In the genomic region with DNA sequence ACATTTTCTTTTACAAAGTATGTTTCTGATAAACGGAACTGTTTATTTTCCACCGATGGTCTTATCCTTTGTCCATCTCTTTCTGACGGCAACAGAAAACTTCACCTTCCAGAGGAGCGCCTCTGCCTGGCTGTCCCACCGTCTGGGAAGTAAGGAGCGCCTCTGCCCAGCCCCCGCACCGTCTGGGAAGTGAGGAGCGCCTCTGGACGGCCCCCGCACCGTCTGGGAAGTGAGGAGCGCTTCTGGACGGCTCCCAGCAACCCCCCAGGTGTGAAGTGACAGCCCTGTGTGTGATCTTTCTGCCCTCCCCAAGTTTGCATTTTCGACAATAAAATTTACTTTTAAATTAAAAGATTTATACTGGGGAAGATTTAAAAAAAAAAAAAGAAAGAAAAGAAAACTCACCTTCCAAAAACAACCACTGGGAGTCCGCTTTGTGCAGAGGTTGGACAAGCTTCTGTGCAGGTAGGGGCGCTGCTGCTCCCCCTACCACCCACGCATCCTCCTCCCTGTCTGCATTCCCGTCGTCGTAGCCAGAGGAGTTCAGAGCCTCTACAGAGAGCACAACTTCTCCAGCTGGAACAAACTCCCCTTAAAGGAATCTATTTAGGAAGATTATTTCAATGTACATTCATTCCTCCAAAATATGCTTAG, we compare ENCODE assay signal across 8 cellular contexts. TPM values are rescaled to one million over a fixed set of nuclear protein-coding genes. Genes with fewer than 3 reads are reported as not detected.
DNase-seq lines count a peak whose midpoint lies in the region; FAIRE-seq and TF ChIP-seq lines count a peak whose summit lies in the region.

No MANE protein-coding gene starts in this region.

- peaks cover 16 to 46% (median 38%) of the 10 kb centered on the region in 3 experiments for H3K36me3 Mint-ChIP-seq in H9 (ENCODE audit: insufficient read depth in 1 of 3, low read depth in 3 of 3)

- H4K8ac ChIP-seq in H9 (replicated peaks; ENCODE audit: insufficient read length, low read depth, low read length), result no peak overlapping the region
- no peak overlapping the region for H4K8ac ChIP-seq in mesendoderm (ENCODE audit: low read depth, low read length)

- H4K5ac ChIP-seq in H9 (ENCODE audit: insufficient read length, low read depth, low read length) (no peak overlapping the region), mesendoderm (ENCODE audit: low read length) (no peak overlapping the region)

- H2BK120ac ChIP-seq in H9 (ENCODE audit: low read depth, low read length, poor library complexity, severe bottlenecking), result no peak overlapping the region
- no peak overlapping the region for H2BK120ac ChIP-seq in mesendoderm (ENCODE audit: low read depth, low read length)

- DNase-seq in H9 (peak; percentile 56), brain microvascular endothelial cell (no peak), mesendoderm (peak; percentile 69), frontal cortex (ENCODE audit: low spot score in 2 of 2) (no peak), Kasumi-1 (lab: John Stamatoyannopoulos, UW) (no peak), GM19238 (ENCODE audit: insufficient read length, low spot score) (no peak)
- no peak for DNase-seq in activated CD8-positive, alpha-beta memory T cell treated with anti-CD3 and anti-CD28 coated beads for 24 hours

- no CpG with 5 or more reads among the region's 21 CpGs for WGBS in H9 (ENCODE audit: extremely low coverage, insufficient read length, low lambda C conversion rate)
- WGBS in mesendoderm (ENCODE audit: extremely low coverage, insufficient coverage, low lambda C conversion rate), result no CpG with 5 or more reads among the region's 21 CpGs

- no peaks in the 10 kb centered on the region for H4K20me1 ChIP-seq in BLaER1 treated with 17β-estradiol and CSF1 and Interleukin-3, amounts not matched to agents 10 nM and 100 nM
- H4K20me1 ChIP-seq in H9 (ENCODE audit: control insufficient read depth, insufficient read depth, insufficient read length), result no peaks in the 10 kb centered on the region

- H3K23ac ChIP-seq in H9 (ENCODE audit: insufficient read length, low read depth, low read length) (no peak overlapping the region), mesendoderm (ENCODE audit: low read length) (no peak overlapping the region)

- no peaks in the 10 kb centered on the region for H3K79me1 ChIP-seq in H9 (ENCODE audit: insufficient read depth, low read depth, low read length, poor library complexity, severe bottlenecking)
- no peaks in the 10 kb centered on the region for H3K79me1 ChIP-seq in mesendoderm (ENCODE audit: low read length)

- TF ChIP-seq CTCF in H9 (conservative IDR thresholded peaks at IDR 0.05) (peak; percentile 72), brain microvascular endothelial cell (IDR thresholded peaks at IDR 0.05; ENCODE audit: low read depth, low read length, missing control alignments) (peak; percentile 47)

- H3K56ac ChIP-seq in H9 (ENCODE audit: insufficient read length, low read depth, low read length) (no peak overlapping the region), mesendoderm (ENCODE audit: low read length) (no peak overlapping the region)

- H3K4me1 ChIP-seq in BLaER1 treated with 17β-estradiol and CSF1 and Interleukin-3, amounts not matched to agents 10 nM and 100 nM, result peaks cover 23 to 36% (median 31%) of the 10 kb centered on the region in 10 experiments
- H3K4me1 ChIP-seq in H9 (ENCODE audit: insufficient read depth, low read length), result no peaks in the 10 kb centered on the region
- H3K4me1 ChIP-seq in mesendoderm (ENCODE audit: control insufficient read depth, low read depth, low read length), result no peaks in the 10 kb centered on the region

- no peak overlapping the region for H3K27ac Mint-ChIP-seq in H9

- no peaks in the 10 kb centered on the region for H3K27me3 ChIP-seq in BLaER1 treated with 17β-estradiol and CSF1 and Interleukin-3, amounts not matched to agents 10 nM and 100 nM
- H3K27me3 ChIP-seq in H9 (ENCODE audit: insufficient read depth, low read length), result no peaks in the 10 kb centered on the region
- H3K27me3 ChIP-seq in brain microvascular endothelial cell (replicated peaks), result no peaks in the 10 kb centered on the region
- H3K27me3 ChIP-seq in mesendoderm (ENCODE audit: insufficient read depth, low read length, poor library complexity), result no peaks in the 10 kb centered on the region

- peak overlapping the region in 4 of 11 experiments; percentile 28 to 61 (median 54); a peak in 7 of 22 replicates for H3K9ac ChIP-seq in BLaER1 treated with 17β-estradiol and CSF1 and Interleukin-3, amounts not matched to agents 10 nM and 100 nM
- H3K9ac ChIP-seq in H9 (ENCODE audit: extremely low read depth, insufficient read length, low read length) (no peak overlapping the region), mesendoderm (ENCODE audit: low read length) (no peak overlapping the region)

- in situ Hi-C loops in brain microvascular endothelial cell (cut with HindIII; ENCODE audit: low pct_ligation_motif_present, low sequenced_read_pairs), result no loop called here

- no peak overlapping the region for H3T11ph ChIP-seq in H9 (ENCODE audit: low read length)

- H3K4me2 ChIP-seq in BLaER1 treated with 17β-estradiol and CSF1 and Interleukin-3, amounts not matched to agents 10 nM and 100 nM, result peak overlapping the region; percentile 78 to 85 (median 81)
- H3K4me2 ChIP-seq in H9 (ENCODE audit: insufficient read depth, insufficient read length, low read length), result no peak overlapping the region
- H3K4me2 ChIP-seq in mesendoderm (ENCODE audit: low read length), result no peak overlapping the region

- no peak overlapping the region for H2BK5ac ChIP-seq in H9 (ENCODE audit: insufficient read length, low read length)
- H2BK5ac ChIP-seq in mesendoderm (ENCODE audit: low read length), result no peak overlapping the region

- H3K79me2 ChIP-seq in H9 (ENCODE audit: insufficient read depth, low read length) (no peaks in the 10 kb centered on the region), mesendoderm (ENCODE audit: control insufficient read depth, insufficient read depth, low read length) (no peaks in the 10 kb centered on the region)

- no peak overlapping the region for H2BK20ac ChIP-seq in H9 (ENCODE audit: low read depth, low read length, poor library complexity, severe bottlenecking)

- H3K9me3 ChIP-seq in BLaER1 treated with 17β-estradiol and CSF1 and Interleukin-3, amounts not matched to agents 10 nM and 100 nM (replicated peaks in 1 of 11), result peaks cover 15 to 41% (median 26%) of the 10 kb centered on the region in 11 experiments
- H3K9me3 ChIP-seq in H9 (ENCODE audit: control insufficient read depth, low read depth, low read length), result no peaks in the 10 kb centered on the region

- peak overlapping the region in 6 of 11 experiments; percentile 57 to 76 (median 62); a peak in 5 of 22 replicates for H3K27ac ChIP-seq in BLaER1 treated with 17β-estradiol and CSF1 and Interleukin-3, amounts not matched to agents 10 nM and 100 nM
- no peak overlapping the region for H3K27ac ChIP-seq in H9 (ENCODE audit: insufficient read length, low read depth, low read length)
- no peak overlapping the region for H3K27ac ChIP-seq in brain microvascular endothelial cell
- H3K27ac ChIP-seq in mesendoderm (ENCODE audit: low read depth, low read length), result no peak overlapping the region

- peaks cover 12% of the 10 kb centered on the region for H3K27me3 Mint-ChIP-seq in H9 (ENCODE audit: low read depth)

- H2AK5ac ChIP-seq in H9 (ENCODE audit: insufficient read length, low read length) (no peak overlapping the region), mesendoderm (ENCODE audit: low read length) (no peak overlapping the region)

- H3K4me1 Mint-ChIP-seq in H9, result peaks cover 22 to 24% of the 10 kb centered on the region in 2 experiments

- H3K14ac ChIP-seq in H9 (ENCODE audit: insufficient read depth, low read length), result no peak overlapping the region; the same call in 1 of the 2 replicates

- no peak overlapping the region for H2AFZ ChIP-seq in H9 (ENCODE audit: low read length)

- H2BK12ac ChIP-seq in H9 (ENCODE audit: insufficient read length, low read depth, low read length), result no peak overlapping the region

- H3K18ac ChIP-seq in H9 (ENCODE audit: insufficient read length, low read depth, low read length) (no peak overlapping the region), mesendoderm (ENCODE audit: low read length) (no peak overlapping the region)

- no peak overlapping the region for H3K4me3 Mint-ChIP-seq in H9

- H2BK15ac ChIP-seq in H9 (ENCODE audit: low read depth, low read length), result no peak overlapping the region
- no peak overlapping the region for H2BK15ac ChIP-seq in mesendoderm (replicated peaks; ENCODE audit: low read depth)

- FAIRE-seq in frontal cortex (lab: Jason Lieb, UNC), result no peak

- H3K4me3 ChIP-seq in BLaER1 treated with 17β-estradiol and CSF1 and Interleukin-3, amounts not matched to agents 10 nM and 100 nM, result peak overlapping the region in 1 of 10 experiments; percentile 14; a peak in 2 of 20 replicates
- no peak overlapping the region for H3K4me3 ChIP-seq in brain microvascular endothelial cell (ENCODE audit: low read depth, low read length)
- no peak overlapping the region for H3K4me3 ChIP-seq in mesendoderm (ENCODE audit: low read length)

- peaks cover 47 to 51% of the 10 kb centered on the region in 2 experiments for H3K9me3 Mint-ChIP-seq in H9

- no peak overlapping the region for H4K91ac ChIP-seq in H9 (ENCODE audit: insufficient read length, low read depth, low read length)

- no peaks in the 10 kb centered on the region; a peak in 1 of 22 replicates for H3K36me3 ChIP-seq in BLaER1 treated with 17β-estradiol and CSF1 and Interleukin-3, amounts not matched to agents 10 nM and 100 nM
- H3K36me3 ChIP-seq in brain microvascular endothelial cell (replicated peaks) (no peaks in the 10 kb centered on the region), mesendoderm (ENCODE audit: control insufficient read depth, insufficient read depth, low read length) (no peaks in the 10 kb centered on the region)

- no peaks in the 10 kb centered on the region for H3K23me2 ChIP-seq in H9 (ENCODE audit: insufficient read length, low read depth, low read length, poor library complexity, severe bottlenecking)

- H3K4ac ChIP-seq in H9 (ENCODE audit: low read depth, low read length) (no peak overlapping the region), mesendoderm (ENCODE audit: low read depth, low read length) (no peak overlapping the region)

RNA-seq across cellular contexts. Expression of a gene that starts 1.0 kb away (rescaled TPM):
- 28.1 and 29.0 TPM in 2 replicates for total RNA-seq in H9 (2021)
- 8.4 TPM for polyA plus RNA-seq in mesendoderm (2013, experiment 1 of 2)
- 9.6 TPM for polyA plus RNA-seq in mesendoderm (2013, experiment 2 of 2)
- total RNA-seq in frontal cortex, result not detected

RNA-seq across cellular contexts. Expression of a gene that starts 23.7 kb away (rescaled TPM):
- not detected in 2 replicates for total RNA-seq in H9 (2021)
- not detected for polyA plus RNA-seq in mesendoderm (2013, experiment 1 of 2)
- polyA plus RNA-seq in mesendoderm (2013, experiment 2 of 2), result not detected
- not detected for total RNA-seq in frontal cortex

RNA-seq across cellular contexts. Expression of a gene that starts 32.9 kb away (rescaled TPM):
- total RNA-seq in H9 (2021), result 31.7 and 32.1 TPM in 2 replicates
- polyA plus RNA-seq in mesendoderm (2013, experiment 1 of 2), result 25.5 TPM
- polyA plus RNA-seq in mesendoderm (2013, experiment 2 of 2), result 25.1 TPM
- not detected for total RNA-seq in frontal cortex

RNA-seq across cellular contexts. Expression of a gene that starts 39.8 kb away (rescaled TPM):
- total RNA-seq in H9 (2021), result 8.6 and 9.4 TPM in 2 replicates
- polyA plus RNA-seq in mesendoderm (2013, experiment 1 of 2), result 3.0 TPM
- 3.1 TPM for polyA plus RNA-seq in mesendoderm (2013, experiment 2 of 2)
- under 0.01 TPM for total RNA-seq in frontal cortex

RNA-seq across cellular contexts. Expression of a gene that starts 59.5 kb away (rescaled TPM):
- total RNA-seq in H9 (2021), result 8.9 and 11.6 TPM in 2 replicates
- 4.0 TPM for polyA plus RNA-seq in mesendoderm (2013, experiment 1 of 2)
- polyA plus RNA-seq in mesendoderm (2013, experiment 2 of 2), result 3.4 TPM
- 0.82 TPM for total RNA-seq in frontal cortex

Comparison
In these comparisons a context has a peak if more than half of its experiments do, and no peak if none do; other contexts are left out.
1. H3K27ac ChIP-seq: peak in BLaER1 treated with 17β-estradiol and CSF1 and Interleukin-3, amounts not matched to agents 10 nM and 100 nM (6 of 11); none in H9 (single experiment), brain microvascular endothelial cell (single experiment) and mesendoderm (single experiment).
2. H3K4me2 ChIP-seq: peak in BLaER1 treated with 17β-estradiol and CSF1 and Interleukin-3, amounts not matched to agents 10 nM and 100 nM (11 of 11); none in H9 (single experiment) and mesendoderm (single experiment).
3. DNase-seq: peak in H9 (single experiment) and mesendoderm (single experiment); none in brain microvascular endothelial cell (single experiment), frontal cortex (0 of 2), Kasumi-1 (0 of 2), GM19238 (single experiment) and activated CD8-positive, alpha-beta memory T cell treated with anti-CD3 and anti-CD28 coated beads for 24 hours (single experiment).
4. RNA of a gene that starts 1.0 kb away (total RNA-seq): 28.1 to 29.0 TPM in H9; not detected in frontal cortex (single experiment); every median in the first group is over 10 times any median in the second.
5. RNA of a gene that starts 32.9 kb away (total RNA-seq): 31.7 to 32.1 TPM in H9; not detected in frontal cortex (single experiment); every median in the first group is over 10 times any median in the second.